ENCODE assay signal across 1 cellular context in the genomic region with DNA sequence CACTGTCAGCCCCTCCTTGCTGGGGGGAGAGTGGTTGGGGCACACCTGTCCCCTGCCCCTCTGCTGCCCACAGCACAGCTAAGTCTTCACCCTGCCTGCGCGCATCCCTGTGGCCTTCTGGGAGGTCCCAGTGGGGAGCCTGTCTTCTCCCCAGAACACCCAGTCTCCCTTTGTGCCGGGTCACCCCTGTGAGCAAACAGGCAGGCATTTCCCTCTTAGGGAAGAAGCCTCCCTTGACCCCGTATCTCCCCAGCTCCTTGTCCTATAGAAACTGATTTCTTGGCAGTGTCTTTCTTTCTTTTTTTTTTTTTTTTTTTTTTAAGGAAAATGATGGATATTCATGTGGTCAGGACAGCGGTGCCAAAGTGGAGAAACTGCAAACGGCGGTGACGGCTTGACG.
TF ChIP-seq lines count a peak whose summit lies in the region.

No MANE protein-coding gene starts in this region.

TF ChIP-seq in WTC11, 78 proteins besides CTCF, POLR2A, EP300 and RAD21 (continued from another document):
- no peak for TF ChIP-seq CREM (CRISPR knock-in tag; IDR thresholded peaks at IDR 0.05)
